8 cellular contexts compared by ENCODE assay signal in the genomic region with DNA sequence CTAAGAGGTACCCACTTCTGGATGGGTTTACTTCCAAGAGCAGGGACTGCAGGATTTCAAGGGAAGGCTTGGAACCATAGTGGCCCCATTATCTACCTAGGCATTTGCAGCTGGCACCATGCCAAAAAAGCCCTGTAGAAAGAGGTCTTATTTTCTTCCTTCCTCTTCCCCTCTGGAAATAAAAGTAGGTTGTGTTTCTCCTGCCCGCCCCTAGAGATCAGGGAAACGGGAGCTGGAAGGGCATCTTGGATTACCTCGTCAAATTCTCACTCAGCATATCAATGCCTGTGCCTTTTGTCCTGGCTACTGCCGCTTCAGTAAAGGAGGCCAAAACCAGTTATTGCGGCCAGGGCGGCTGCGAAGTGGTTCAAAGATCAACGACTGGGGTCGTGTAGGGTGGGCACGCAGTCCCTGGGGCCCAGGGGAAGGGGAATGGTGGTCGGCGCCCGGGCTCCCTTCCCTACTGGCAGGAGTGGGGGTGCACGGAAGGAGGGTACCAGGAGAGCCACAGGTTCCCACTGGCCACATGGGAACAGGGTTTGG. TPM values are rescaled to one million over a fixed set of nuclear protein-coding genes. Genes with fewer than 3 reads are reported as not detected.
DNase-seq lines count a peak whose midpoint lies in the region; ATAC-seq and TF ChIP-seq lines count a peak whose summit lies in the region.

No MANE protein-coding gene starts in this region.

- peaks cover 0 to 27% (median 16%) of the 10 kb centered on the region in 3 donors for H3K27me3 ChIP-seq in stomach

- H3K9me3 Mint-ChIP-seq in activated CD4-positive, alpha-beta T cell treated with anti-CD3 and anti-CD28 coated beads for 36 hours (ENCODE audit: low read depth): no peaks in the 10 kb centered on the region
- H3K9me3 Mint-ChIP-seq in activated T-helper 17 cell treated with anti-CD3 and anti-CD28 coated beads, Interleukin-2, amount 50 U/mL, for 72 hours: no peaks in the 10 kb centered on the region

- H3K27ac Mint-ChIP-seq in activated CD4-positive, alpha-beta T cell treated with anti-CD3 and anti-CD28 coated beads for 36 hours: no peak overlapping the region
- H3K27ac Mint-ChIP-seq in activated T-helper 17 cell treated with anti-CD3 and anti-CD28 coated beads, Interleukin-2, amount 50 U/mL, for 72 hours: no peak overlapping the region

- no peaks in the 10 kb centered on the region for H3K36me3 ChIP-seq in stomach

- CTCF ChIA-PET in activated CD4-positive, alpha-beta T cell treated with anti-CD3 and anti-CD28 coated beads for 36 hours (lab: Charles Lee): interaction anchor here (0.7 to 1.0 kb wide), 4 partner anchors 11 to 502 kb away, joined by 3 to 4 read pairs (median 3); no protein-coding TSS in a partner anchor

- POLR2A ChIA-PET in activated CD4-positive, alpha-beta T cell treated with anti-CD3 and anti-CD28 coated beads for 36 hours (lab: Charles Lee): no interaction called here

- ATAC-seq in activated CD4-positive, alpha-beta T cell treated with anti-CD3 and anti-CD28 coated beads for 36 hours: no peak
- no peak for ATAC-seq in activated T-helper 17 cell treated with anti-CD3 and anti-CD28 coated beads, Interleukin-2, amount 50 U/mL, for 72 hours (replicated peaks)
- ATAC-seq in GM18520 (IDR thresholded peaks at IDR 0.05; ENCODE audit: unreplicated experiment) (no peak), GM18873 (IDR thresholded peaks at IDR 0.05; ENCODE audit: low FRiP score, unreplicated experiment) (no peak), GM18868 (IDR thresholded peaks at IDR 0.05; ENCODE audit: unreplicated experiment) (no peak)

- H3K9me3 ChIP-seq in iPS-18c (ENCODE audit: control insufficient read depth, insufficient read depth, low read length): peaks cover 2% of the 10 kb centered on the region
- H3K9me3 ChIP-seq in stomach: no peaks in the 10 kb centered on the region

- WGBS in stomach, 5 donors: 10 to 33% (median 13%) methylated on average over 13 to 14 of the region's 14 CpGs

- H3K4me3 ChIP-seq in iPS-18c (ENCODE audit: insufficient read depth, low read depth, low read length): peak overlapping the region; percentile 68
- peak overlapping the region; percentile 78 to 89 (median 88) for H3K4me3 ChIP-seq in stomach

- H3K4me3 Mint-ChIP-seq in activated CD4-positive, alpha-beta T cell treated with anti-CD3 and anti-CD28 coated beads for 36 hours: peak overlapping the region; percentile 64
- peak overlapping the region; percentile 62 for H3K4me3 Mint-ChIP-seq in activated T-helper 17 cell treated with anti-CD3 and anti-CD28 coated beads, Interleukin-2, amount 50 U/mL, for 72 hours

- peaks cover 17% of the 10 kb centered on the region for H3K4me1 Mint-ChIP-seq in activated CD4-positive, alpha-beta T cell treated with anti-CD3 and anti-CD28 coated beads for 36 hours
- no peaks in the 10 kb centered on the region for H3K4me1 Mint-ChIP-seq in activated T-helper 17 cell treated with anti-CD3 and anti-CD28 coated beads, Interleukin-2, amount 50 U/mL, for 72 hours

- peaks cover 40% of the 10 kb centered on the region for H3K27me3 Mint-ChIP-seq in activated CD4-positive, alpha-beta T cell treated with anti-CD3 and anti-CD28 coated beads for 36 hours
- peaks cover 40% of the 10 kb centered on the region for H3K27me3 Mint-ChIP-seq in activated T-helper 17 cell treated with anti-CD3 and anti-CD28 coated beads, Interleukin-2, amount 50 U/mL, for 72 hours

- no peak for TF ChIP-seq EP300 in stomach (IDR thresholded peaks at IDR 0.05)

- peak; percentile 16 for DNase-seq in activated CD4-positive, alpha-beta T cell treated with anti-CD3 and anti-CD28 coated beads for 36 hours
- DNase-seq in activated CD4-positive, alpha-beta T cell treated with anti-CD3 and anti-CD28 coated beads, Interleukin-2, amount 50 U/mL, for 1 hour: no peak
- no peak for DNase-seq in stomach

- peaks cover 7 to 40% (median 32%) of the 10 kb centered on the region in 4 donors for H3K4me1 ChIP-seq in stomach

- H3K36me3 Mint-ChIP-seq in activated CD4-positive, alpha-beta T cell treated with anti-CD3 and anti-CD28 coated beads for 36 hours (ENCODE audit: low read depth): no peaks in the 10 kb centered on the region
- H3K36me3 Mint-ChIP-seq in activated T-helper 17 cell treated with anti-CD3 and anti-CD28 coated beads, Interleukin-2, amount 50 U/mL, for 72 hours (ENCODE audit: low read depth): no peaks in the 10 kb centered on the region

- peak overlapping the region in 1 of 5 donors; percentile 12 for H3K27ac ChIP-seq in stomach

- TF ChIP-seq CTCF in stomach (IDR thresholded peaks at IDR 0.05): no peak

- intact Hi-C loops in activated CD4-positive, alpha-beta T cell treated with anti-CD3 and anti-CD28 coated beads for 36 hours (cut with DNase I, micrococcal nuclease): no loop called here
- intact Hi-C loops in stomach (cut with DNase I; ENCODE audit: low total_unique reads): no loop called here

- no peak for TF ChIP-seq POLR2A in stomach (IDR thresholded peaks at IDR 0.05)

RNA-seq across cellular contexts. Expression of gene SCD5, which starts 1.5 kb away (rescaled TPM):
- 1 to 10 TPM; 1.3 to 1.7 TPM for total RNA-seq in activated CD4-positive, alpha-beta T cell treated with anti-CD3 and anti-CD28 coated beads for 36 hours
- total RNA-seq in activated T-helper 17 cell treated with anti-CD3 and anti-CD28 coated beads, Interleukin-2, amount 50 U/mL, for 72 hours: under 1 TPM; 0.21 to 0.91 TPM
- 10 to 100 TPM in 3 of 5 donors, 1 to 10 TPM in 1, under 1 TPM in 1; 0.58 to 35.9 (median 16.9) TPM for total RNA-seq in stomach
- 10 to 100 TPM in 1 of 3 donors, 1 to 10 TPM in 2; 7.1 to 10.1 (median 9.8) TPM for polyA plus RNA-seq in stomach
